Comparison of ENCODE assay signal across 22 cellular contexts in genomic region chr2:121135168-121135853, GRCh38.
DNase-seq lines count a peak whose midpoint lies in the region; ATAC-seq, FAIRE-seq and TF ChIP-seq lines count a peak whose summit lies in the region.
"Had no signal": no experiment of that assay in that cellular context is flagged by ENCODE, and none has a peak within 500 bp of the region (broad histone marks: within the 10 kb centered on the region; RNA-seq: fewer than 3 reads in every experiment).

No MANE protein-coding gene starts in this region.

- no peak for TF ChIP-seq RAD21 in HepG2 (CRISPR knock-in tag; IDR thresholded peaks at IDR 0.05)

- no peak for FAIRE-seq in HepG2 (lab: Jason Lieb, UNC)
- FAIRE-seq in bronchial epithelial cell (lab: Jason Lieb, UNC) = peak; percentile 68
- FAIRE-seq: G401.6, GM12892, RCC 7860 had no signal

- H2BK120ac ChIP-seq in neuronal stem cell (ENCODE audit: low read depth, low read length) = no peak overlapping the region

- no peaks in the 10 kb centered on the region for H3K4me1 ChIP-seq in HepG2 (ENCODE audit: insufficient read depth, low read length)
- no peaks in the 10 kb centered on the region for H3K4me1 ChIP-seq in right lobe of liver
- no peaks in the 10 kb centered on the region for H3K4me1 ChIP-seq in neuronal stem cell (ENCODE audit: control insufficient read depth in 2 of 2, insufficient read depth in 1 of 2, low read depth in 1 of 2, low read length in 2 of 2)
- H3K4me1 ChIP-seq: HAP-1 had no signal

- no peak overlapping the region for H3K4me3 Mint-ChIP-seq in stimulated activated naive B cell treated with anti-CD40 and anti-IgM and Interleukin-4, amounts not matched to agents 10 μg/mL and 1 μg/mL and 100 μg/mL, for 72 hours
- H3K4me3 Mint-ChIP-seq: CD4-positive, alpha-beta T cell; GM23338 had no signal

- intact Hi-C loops in HepG2 (cut with micrococcal nuclease; ENCODE audit: unreplicated experiment) (no loop called here), right lobe of liver (cut with DNase I) (no loop called here)

- H3K36me3 ChIP-seq in HepG2 (replicated peaks in 1 of 2; ENCODE audit: control insufficient read depth in 1 of 2, insufficient read depth in 2 of 2, low read length in 2 of 2) (no peaks in the 10 kb centered on the region), right lobe of liver (no peaks in the 10 kb centered on the region), bronchial epithelial cell (ENCODE audit: control insufficient read depth, insufficient read depth, low read length) (no peaks in the 10 kb centered on the region), neuronal stem cell (replicated peaks in 1 of 2; ENCODE audit: control insufficient read depth in 2 of 2, insufficient read depth in 2 of 2, low read length in 2 of 2) (no peaks in the 10 kb centered on the region)
- H3K36me3 ChIP-seq: BLaER1, HAP-1 had no signal

- no peaks in the 10 kb centered on the region for H3K79me1 ChIP-seq in neuronal stem cell (ENCODE audit: low read depth, low read length)

- TF ChIP-seq CTCF in HepG2 (CRISPR knock-in tag; IDR thresholded peaks at IDR 0.05) = no peak
- TF ChIP-seq CTCF in right lobe of liver (IDR thresholded peaks at IDR 0.05) = no peak
- TF ChIP-seq CTCF in bronchial epithelial cell (IDR thresholded peaks at IDR 0.05; ENCODE audit: insufficient read depth, low read length, severe bottlenecking) = no peak

- H2BK15ac ChIP-seq in neuronal stem cell (ENCODE audit: low read length) = no peak overlapping the region

- H2AFZ ChIP-seq in HepG2 (ENCODE audit: low read length) = no peak overlapping the region
- H2AFZ ChIP-seq in neuronal stem cell (ENCODE audit: low read length) = no peak overlapping the region
- H2AFZ ChIP-seq: GM23338 had no signal

- H3K27ac ChIP-seq in HepG2 (ENCODE audit: extremely low read length, insufficient read depth, low read length) (no peak overlapping the region), right lobe of liver (no peak overlapping the region), neuronal stem cell (replicated peaks; ENCODE audit: low read length) (no peak overlapping the region)
- H3K27ac ChIP-seq: 22Rv1, BLaER1, HL-60 had no signal

- H4K20me1 ChIP-seq in HepG2 (ENCODE audit: insufficient read depth, low read length) = no peaks in the 10 kb centered on the region
- H4K20me1 ChIP-seq: BLaER1 had no signal

- H3K4me2 ChIP-seq in HepG2 (ENCODE audit: low read depth, low read length) (no peak overlapping the region), neuronal stem cell (ENCODE audit: insufficient read depth, low read length, poor library complexity, severe bottlenecking) (no peak overlapping the region)
- H3K4me2 ChIP-seq: BLaER1, GM23338 had no signal

- H3K27me3 Mint-ChIP-seq in stimulated activated naive B cell treated with anti-CD40 and anti-IgM and Interleukin-4, amounts not matched to agents 10 μg/mL and 1 μg/mL and 100 μg/mL, for 72 hours = peaks cover 5 to 8% of the 10 kb centered on the region in 2 donors

- H3K9ac ChIP-seq in HepG2 (ENCODE audit: insufficient read depth, low read depth, low read length) (no peak overlapping the region), neuronal stem cell (ENCODE audit: low read depth, low read length, poor library complexity) (no peak overlapping the region)
- H3K9ac ChIP-seq: BLaER1 had no signal

- H2BK5ac ChIP-seq in neuronal stem cell (ENCODE audit: low read length) = no peak overlapping the region

- no peak overlapping the region for H3K27ac Mint-ChIP-seq in stimulated activated naive B cell treated with anti-CD40 and anti-IgM and Interleukin-4, amounts not matched to agents 10 μg/mL and 1 μg/mL and 100 μg/mL, for 72 hours
- H3K27ac Mint-ChIP-seq: CD4-positive, alpha-beta T cell; GM23338 had no signal

- WGBS in HepG2 (ENCODE audit: low lambda C conversion rate) = 0% methylated on average over 1 of the region's 2 CpGs
- WGBS in right lobe of liver (ENCODE audit: insufficient coverage, low coverage, low lambda C conversion rate, missing lambda C conversion rate) = 45% methylated on average over 2 of the region's 2 CpGs
- no CpG with 5 or more reads among the region's 2 CpGs for WGBS in neuronal stem cell (ENCODE audit: extremely low coverage in 2 of 2, insufficient read length in 2 of 2, insufficient replicate concordance in 1 of 2), 2 donors

- H4K8ac ChIP-seq in neuronal stem cell (ENCODE audit: low read depth, low read length) = no peak overlapping the region

- H3K14ac ChIP-seq in neuronal stem cell (ENCODE audit: low read length) = no peak overlapping the region

- TF ChIP-seq EP300 in HepG2 (IDR thresholded peaks at IDR 0.05; ENCODE audit: low read depth in 2 of 2, low read length in 2 of 2) = no peak
- TF ChIP-seq EP300 in HepG2 (CRISPR knock-in tag; IDR thresholded peaks at IDR 0.05; ENCODE audit: borderline replicate concordance) = no peak

- H2AK5ac ChIP-seq in neuronal stem cell (ENCODE audit: low read depth, low read length) = peak overlapping the region; percentile 56

- no TSS peak for BruUV-seq in HepG2 (replicated peaks; lab: Mats Ljungman, UMichigan)

- peaks cover 0 to 19% of the 10 kb centered on the region in 2 experiments; a peak in 3 of 5 replicates for H3K27me3 ChIP-seq in HepG2 (ENCODE audit: control insufficient read depth in 1 of 2, insufficient read depth in 2 of 2, low read length in 2 of 2)
- no peaks in the 10 kb centered on the region for H3K27me3 ChIP-seq in right lobe of liver
- H3K27me3 ChIP-seq in bronchial epithelial cell (ENCODE audit: control insufficient read depth, insufficient read depth, low read length) = no peaks in the 10 kb centered on the region
- peaks cover 0 to 18% (median 2%) of the 10 kb centered on the region in 3 experiments for H3K27me3 ChIP-seq in neuronal stem cell (ENCODE audit: control insufficient read depth in 3 of 3, insufficient read depth in 3 of 3, low read depth in 1 of 3, low read length in 3 of 3)
- H3K27me3 ChIP-seq: BLaER1 had no signal

- H3K36me3 Mint-ChIP-seq in stimulated activated naive B cell treated with anti-CD40 and anti-IgM and Interleukin-4, amounts not matched to agents 10 μg/mL and 1 μg/mL and 100 μg/mL, for 72 hours = no peaks in the 10 kb centered on the region

- ATAC-seq in HepG2 (no peak), right lobe of liver (no peak), GM19324 (IDR thresholded peaks at IDR 0.05; ENCODE audit: low FRiP score, unreplicated experiment) (no peak)
- no peak for ATAC-seq in stimulated activated naive B cell treated with anti-CD40 and anti-IgM and Interleukin-4, amounts not matched to agents 10 μg/mL and 1 μg/mL and 100 μg/mL, for 72 hours (replicated peaks)
- ATAC-seq: GM23338 had no signal

- H4K91ac ChIP-seq in neuronal stem cell (ENCODE audit: low read depth, low read length, poor library complexity) = no peak overlapping the region

- CTCF ChIA-PET in HepG2 (lab: Yijun Ruan, JAX; ENCODE audit: low intra/inter-chr PET ratio, low total read pairs) = no interaction called here

- H3K9me3 ChIP-seq in HepG2 (ENCODE audit: low read length) (no peaks in the 10 kb centered on the region), right lobe of liver (no peaks in the 10 kb centered on the region), neuronal stem cell (replicated peaks in 1 of 2; ENCODE audit: control insufficient read depth in 2 of 2, insufficient read depth in 1 of 2, low read depth in 1 of 2, low read length in 2 of 2) (peaks cover 0 to 6% of the 10 kb centered on the region in 2 donors)

- H3K18ac ChIP-seq in neuronal stem cell (ENCODE audit: low read length) = no peak overlapping the region

- no peak overlapping the region for H3K4ac ChIP-seq in neuronal stem cell (ENCODE audit: low read length)

- POLR2A ChIA-PET in HepG2 (lab: Yijun Ruan, JAX) = no interaction called here

- TF ChIP-seq POLR2A in HepG2 (IDR thresholded peaks at IDR 0.05; ENCODE audit: insufficient read depth in 1 of 2, low read depth in 2 of 2, low read length in 2 of 2) (no peak), right lobe of liver (IDR thresholded peaks at IDR 0.05) (no peak)

- H3K79me2 ChIP-seq in HepG2 (ENCODE audit: insufficient read depth, low read length) = no peaks in the 10 kb centered on the region

- no peak overlapping the region for H3K23ac ChIP-seq in neuronal stem cell (ENCODE audit: low read depth, low read length, poor library complexity)

- H2BK12ac ChIP-seq in neuronal stem cell (ENCODE audit: low read length) = no peak overlapping the region

- DNase-seq in DMS 273 (lab: John Stamatoyannopoulos, UW; ENCODE audit: unreplicated experiment) (peak; percentile 24), DMS 273 treated with DMSO at 0.1 percent for 48 hours (lab: John Stamatoyannopoulos, UW) (no peak), HepG2 (ENCODE audit: low spot score) (no peak), right lobe of liver (no peak), bronchial epithelial cell (ENCODE audit: low read depth) (no peak), neuronal stem cell (ENCODE audit: low spot score) (no peak)
- no peak for DNase-seq in stimulated activated naive B cell treated with anti-CD40 and anti-IgM and Interleukin-4, amounts not matched to agents 10 μg/mL and 1 μg/mL and 100 μg/mL, for 72 hours
- DNase-seq: ACHN; CD4-positive, alpha-beta T cell; COR-L47; NCI-H1694; NCI-H2107; NCI-H524 treated with DMSO at 0.1 percent for 48 hours had no signal

- H3K4me1 Mint-ChIP-seq in stimulated activated naive B cell treated with anti-CD40 and anti-IgM and Interleukin-4, amounts not matched to agents 10 μg/mL and 1 μg/mL and 100 μg/mL, for 72 hours = no peaks in the 10 kb centered on the region

- in situ Hi-C loops in HepG2 (cut with HindIII; ENCODE audit: extremely low pct_ligation_motif_present, low pct_unique_long_range_greater_than_20kb) = no loop called here

- H3K4me3 ChIP-seq in HepG2 (replicated peaks in 1 of 3; ENCODE audit: insufficient read depth in 1 of 3, low read depth in 2 of 3, low read length in 3 of 3) = no peak overlapping the region
- H3K4me3 ChIP-seq in right lobe of liver = no peak overlapping the region
- no peak overlapping the region for H3K4me3 ChIP-seq in bronchial epithelial cell (ENCODE audit: low read depth, low read length)
- H3K4me3 ChIP-seq in neuronal stem cell (ENCODE audit: low read length in 2 of 2) = no peak overlapping the region
- H3K4me3 ChIP-seq: BLaER1, GM23338, HAP-1 had no signal

- H3K9me3 Mint-ChIP-seq in stimulated activated naive B cell treated with anti-CD40 and anti-IgM and Interleukin-4, amounts not matched to agents 10 μg/mL and 1 μg/mL and 100 μg/mL, for 72 hours = peaks cover 8 to 9% of the 10 kb centered on the region in 2 donors
- H3K9me3 Mint-ChIP-seq: CD4-positive, alpha-beta T cell had no signal

TF ChIP-seq in HepG2, 621 proteins besides CTCF, POLR2A, EP300 and RAD21 (continues in another document):
- no peak for TF ChIP-seq FIP1L1 (IDR thresholded peaks at IDR 0.05; ENCODE audit: borderline replicate concordance, insufficient read depth, low read depth, low read length)
